In the genomic region with DNA sequence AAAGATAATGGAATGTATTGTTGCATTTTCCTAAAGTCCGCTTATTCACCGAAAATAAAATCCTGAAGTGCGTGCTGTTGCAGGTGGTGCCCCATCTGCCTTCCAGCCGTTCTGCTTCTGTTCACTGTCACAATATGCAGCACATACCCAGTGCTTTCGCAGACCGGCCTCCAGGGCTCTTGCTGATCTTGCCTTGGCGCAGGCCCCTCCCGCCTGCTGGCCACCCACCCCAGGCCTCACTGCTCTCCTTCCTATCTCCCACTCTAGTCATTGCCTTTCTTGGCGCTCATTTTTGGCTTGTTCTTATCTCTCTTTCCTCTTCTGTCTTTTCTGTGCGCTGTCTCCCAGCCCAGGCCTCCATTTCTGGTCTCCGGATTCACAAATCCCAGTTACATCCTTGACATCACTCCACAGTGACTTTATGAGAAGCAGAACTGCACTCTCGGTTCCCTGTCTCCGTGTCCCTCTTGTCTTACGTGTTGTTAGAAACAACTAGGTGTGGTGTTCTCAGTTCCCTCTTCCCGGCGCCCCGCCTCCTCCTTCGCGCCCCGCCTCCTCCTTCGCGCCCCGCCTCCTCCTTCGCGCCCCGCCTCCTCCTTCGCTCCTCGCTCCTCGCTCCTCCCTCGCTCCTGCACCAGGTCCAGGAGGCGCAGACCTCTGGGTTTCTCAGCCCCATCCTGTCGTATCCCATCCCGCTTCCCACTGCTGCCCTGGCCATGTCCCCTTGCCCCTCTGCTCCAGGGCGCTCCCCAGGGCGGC, we compare ENCODE assay signal across 1 cellular context.
TF ChIP-seq lines count a peak whose summit lies in the region.

No MANE protein-coding gene starts in this region.

TF ChIP-seq in GM12878, 131 proteins besides CTCF, POLR2A, EP300 and RAD21 (continued from another document):
- TF ChIP-seq, protein P1, sequence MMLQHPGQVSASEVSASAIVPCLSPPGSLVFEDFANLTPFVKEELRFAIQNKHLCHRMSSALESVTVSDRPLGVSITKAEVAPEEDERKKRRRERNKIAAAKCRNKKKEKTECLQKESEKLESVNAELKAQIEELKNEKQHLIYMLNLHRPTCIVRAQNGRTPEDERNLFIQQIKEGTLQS (IDR thresholded peaks at IDR 0.05; ENCODE audit: borderline replicate concordance, extremely low read depth, low read depth, low read length): no peak
- no peak for TF ChIP-seq PAX8 (IDR thresholded peaks at IDR 0.05)
- TF ChIP-seq, protein P2, sequence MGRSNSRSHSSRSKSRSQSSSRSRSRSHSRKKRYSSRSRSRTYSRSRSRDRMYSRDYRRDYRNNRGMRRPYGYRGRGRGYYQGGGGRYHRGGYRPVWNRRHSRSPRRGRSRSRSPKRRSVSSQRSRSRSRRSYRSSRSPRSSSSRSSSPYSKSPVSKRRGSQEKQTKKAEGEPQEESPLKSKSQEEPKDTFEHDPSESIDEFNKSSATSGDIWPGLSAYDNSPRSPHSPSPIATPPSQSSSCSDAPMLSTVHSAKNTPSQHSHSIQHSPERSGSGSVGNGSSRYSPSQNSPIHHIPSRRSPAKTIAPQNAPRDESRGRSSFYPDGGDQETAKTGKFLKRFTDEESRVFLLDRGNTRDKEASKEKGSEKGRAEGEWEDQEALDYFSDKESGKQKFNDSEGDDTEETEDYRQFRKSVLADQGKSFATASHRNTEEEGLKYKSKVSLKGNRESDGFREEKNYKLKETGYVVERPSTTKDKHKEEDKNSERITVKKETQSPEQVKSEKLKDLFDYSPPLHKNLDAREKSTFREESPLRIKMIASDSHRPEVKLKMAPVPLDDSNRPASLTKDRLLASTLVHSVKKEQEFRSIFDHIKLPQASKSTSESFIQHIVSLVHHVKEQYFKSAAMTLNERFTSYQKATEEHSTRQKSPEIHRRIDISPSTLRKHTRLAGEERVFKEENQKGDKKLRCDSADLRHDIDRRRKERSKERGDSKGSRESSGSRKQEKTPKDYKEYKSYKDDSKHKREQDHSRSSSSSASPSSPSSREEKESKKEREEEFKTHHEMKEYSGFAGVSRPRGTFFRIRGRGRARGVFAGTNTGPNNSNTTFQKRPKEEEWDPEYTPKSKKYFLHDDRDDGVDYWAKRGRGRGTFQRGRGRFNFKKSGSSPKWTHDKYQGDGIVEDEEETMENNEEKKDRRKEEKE (IDR thresholded peaks at IDR 0.05): no peak
- no peak for TF ChIP-seq CBFB (IDR thresholded peaks at IDR 0.05; ENCODE audit: low read depth)
- no peak for TF ChIP-seq NR2C2 (IDR thresholded peaks at IDR 0.05; ENCODE audit: borderline replicate concordance, control insufficient read depth, insufficient read length, low read depth)
- no peak for TF ChIP-seq MYC (IDR thresholded peaks at IDR 0.05; ENCODE audit: insufficient read depth, insufficient read length, insufficient replicate concordance, low read length, severe bottlenecking)
- no peak for TF ChIP-seq HDAC2 (IDR thresholded peaks at IDR 0.05)
- TF ChIP-seq, protein P3, sequence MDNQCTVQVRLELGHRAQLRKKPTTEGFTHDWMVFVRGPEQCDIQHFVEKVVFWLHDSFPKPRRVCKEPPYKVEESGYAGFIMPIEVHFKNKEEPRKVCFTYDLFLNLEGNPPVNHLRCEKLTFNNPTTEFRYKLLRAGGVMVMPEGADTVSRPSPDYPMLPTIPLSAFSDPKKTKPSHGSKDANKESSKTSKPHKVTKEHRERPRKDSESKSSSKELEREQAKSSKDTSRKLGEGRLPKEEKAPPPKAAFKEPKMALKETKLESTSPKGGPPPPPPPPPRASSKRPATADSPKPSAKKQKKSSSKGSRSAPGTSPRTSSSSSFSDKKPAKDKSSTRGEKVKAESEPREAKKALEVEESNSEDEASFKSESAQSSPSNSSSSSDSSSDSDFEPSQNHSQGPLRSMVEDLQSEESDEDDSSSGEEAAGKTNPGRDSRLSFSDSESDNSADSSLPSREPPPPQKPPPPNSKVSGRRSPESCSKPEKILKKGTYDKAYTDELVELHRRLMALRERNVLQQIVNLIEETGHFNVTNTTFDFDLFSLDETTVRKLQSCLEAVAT (IDR thresholded peaks at IDR 0.05): no peak
- TF ChIP-seq, protein P4, sequence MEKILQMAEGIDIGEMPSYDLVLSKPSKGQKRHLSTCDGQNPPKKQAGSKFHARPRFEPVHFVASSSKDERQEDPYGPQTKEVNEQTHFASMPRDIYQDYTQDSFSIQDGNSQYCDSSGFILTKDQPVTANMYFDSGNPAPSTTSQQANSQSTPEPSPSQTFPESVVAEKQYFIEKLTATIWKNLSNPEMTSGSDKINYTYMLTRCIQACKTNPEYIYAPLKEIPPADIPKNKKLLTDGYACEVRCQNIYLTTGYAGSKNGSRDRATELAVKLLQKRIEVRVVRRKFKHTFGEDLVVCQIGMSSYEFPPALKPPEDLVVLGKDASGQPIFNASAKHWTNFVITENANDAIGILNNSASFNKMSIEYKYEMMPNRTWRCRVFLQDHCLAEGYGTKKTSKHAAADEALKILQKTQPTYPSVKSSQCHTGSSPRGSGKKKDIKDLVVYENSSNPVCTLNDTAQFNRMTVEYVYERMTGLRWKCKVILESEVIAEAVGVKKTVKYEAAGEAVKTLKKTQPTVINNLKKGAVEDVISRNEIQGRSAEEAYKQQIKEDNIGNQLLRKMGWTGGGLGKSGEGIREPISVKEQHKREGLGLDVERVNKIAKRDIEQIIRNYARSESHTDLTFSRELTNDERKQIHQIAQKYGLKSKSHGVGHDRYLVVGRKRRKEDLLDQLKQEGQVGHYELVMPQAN (conservative IDR thresholded peaks at IDR 0.05): no peak
- TF ChIP-seq KLF5 (IDR thresholded peaks at IDR 0.05; ENCODE audit: partially characterized antibody): no peak
- no peak for TF ChIP-seq CHD1 (IDR thresholded peaks at IDR 0.05; ENCODE audit: low read depth, low read length)
- TF ChIP-seq CBX3 (IDR thresholded peaks at IDR 0.05; ENCODE audit: borderline replicate concordance, low read depth): no peak
- TF ChIP-seq RB1 (IDR thresholded peaks at IDR 0.05; ENCODE audit: borderline replicate concordance): no peak
- TF ChIP-seq ATF7 (IDR thresholded peaks at IDR 0.05; ENCODE audit: low read depth): no peak
- no peak for TF ChIP-seq TBL1XR1 (IDR thresholded peaks at IDR 0.05; ENCODE audit: low read depth, low read length)
- TF ChIP-seq, protein P5, sequence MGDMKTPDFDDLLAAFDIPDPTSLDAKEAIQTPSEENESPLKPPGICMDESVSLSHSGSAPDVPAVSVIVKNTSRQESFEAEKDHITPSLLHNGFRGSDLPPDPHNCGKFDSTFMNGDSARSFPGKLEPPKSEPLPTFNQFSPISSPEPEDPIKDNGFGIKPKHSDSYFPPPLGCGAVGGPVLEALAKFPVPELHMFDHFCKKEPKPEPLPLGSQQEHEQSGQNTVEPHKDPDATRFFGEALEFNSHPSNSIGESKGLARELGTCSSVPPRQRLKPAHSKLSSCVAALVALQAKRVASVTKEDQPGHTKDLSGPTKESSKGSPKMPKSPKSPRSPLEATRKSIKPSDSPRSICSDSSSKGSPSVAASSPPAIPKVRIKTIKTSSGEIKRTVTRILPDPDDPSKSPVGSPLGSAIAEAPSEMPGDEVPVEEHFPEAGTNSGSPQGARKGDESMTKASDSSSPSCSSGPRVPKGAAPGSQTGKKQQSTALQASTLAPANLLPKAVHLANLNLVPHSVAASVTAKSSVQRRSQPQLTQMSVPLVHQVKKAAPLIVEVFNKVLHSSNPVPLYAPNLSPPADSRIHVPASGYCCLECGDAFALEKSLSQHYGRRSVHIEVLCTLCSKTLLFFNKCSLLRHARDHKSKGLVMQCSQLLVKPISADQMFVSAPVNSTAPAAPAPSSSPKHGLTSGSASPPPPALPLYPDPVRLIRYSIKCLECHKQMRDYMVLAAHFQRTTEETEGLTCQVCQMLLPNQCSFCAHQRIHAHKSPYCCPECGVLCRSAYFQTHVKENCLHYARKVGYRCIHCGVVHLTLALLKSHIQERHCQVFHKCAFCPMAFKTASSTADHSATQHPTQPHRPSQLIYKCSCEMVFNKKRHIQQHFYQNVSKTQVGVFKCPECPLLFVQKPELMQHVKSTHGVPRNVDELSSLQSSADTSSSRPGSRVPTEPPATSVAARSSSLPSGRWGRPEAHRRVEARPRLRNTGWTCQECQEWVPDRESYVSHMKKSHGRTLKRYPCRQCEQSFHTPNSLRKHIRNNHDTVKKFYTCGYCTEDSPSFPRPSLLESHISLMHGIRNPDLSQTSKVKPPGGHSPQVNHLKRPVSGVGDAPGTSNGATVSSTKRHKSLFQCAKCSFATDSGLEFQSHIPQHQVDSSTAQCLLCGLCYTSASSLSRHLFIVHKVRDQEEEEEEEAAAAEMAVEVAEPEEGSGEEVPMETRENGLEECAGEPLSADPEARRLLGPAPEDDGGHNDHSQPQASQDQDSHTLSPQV (IDR thresholded peaks at IDR 0.05): no peak
- TF ChIP-seq NFIC (IDR thresholded peaks at IDR 0.05; ENCODE audit: low read depth, low read length): no peak
